Comparison of ENCODE assay signal across 8 cellular contexts in genomic region chr9:104093162-104093561, GRCh38. TPM values are rescaled to one million over a fixed set of nuclear protein-coding genes. Genes with fewer than 3 reads are reported as not detected.
DNase-seq lines count a peak whose midpoint lies in the region; ATAC-seq and TF ChIP-seq lines count a peak whose summit lies in the region.

No MANE protein-coding gene starts in this region.

- ATAC-seq in HG03378 (IDR thresholded peaks at IDR 0.05; ENCODE audit: unreplicated experiment), result no peak

- H3K4me3 Mint-ChIP-seq in HFFc6, result peak overlapping the region; percentile 97
- H3K4me3 Mint-ChIP-seq in activated naive CD8-positive, alpha-beta T cell treated with anti-CD3 and anti-CD28 coated beads for 36 hours, result peak overlapping the region; percentile 95

- H3K36me3 ChIP-seq in BE2C, result no peaks in the 10 kb centered on the region
- no peaks in the 10 kb centered on the region for H3K36me3 ChIP-seq in stomach smooth muscle (ENCODE audit: control insufficient read depth in 2 of 2, insufficient read depth in 2 of 2, low read length in 2 of 2)

- peak overlapping the region; percentile 89 to 93 for H3K9ac ChIP-seq in stomach smooth muscle (ENCODE audit: low read length in 2 of 2)

- no peaks in the 10 kb centered on the region for H3K36me3 Mint-ChIP-seq in HFFc6 (ENCODE audit: low read depth)
- H3K36me3 Mint-ChIP-seq in activated naive CD8-positive, alpha-beta T cell treated with anti-CD3 and anti-CD28 coated beads for 36 hours, result peaks cover 26% of the 10 kb centered on the region

- H3K4me3 ChIP-seq in BE2C (ENCODE audit: low read depth, low read length) (peak overlapping the region; percentile 76), iPS-18c (ENCODE audit: insufficient read depth, low read depth, low read length) (peak overlapping the region; percentile 85), stomach smooth muscle (ENCODE audit: low read length in 2 of 2) (peak overlapping the region; percentile 80 to 91)

- no peaks in the 10 kb centered on the region for H3K9me3 ChIP-seq in BE2C
- H3K9me3 ChIP-seq in iPS-18c (ENCODE audit: control insufficient read depth, insufficient read depth, low read length), result no peaks in the 10 kb centered on the region
- H3K9me3 ChIP-seq in stomach smooth muscle (ENCODE audit: control insufficient read depth in 2 of 2, low read length in 2 of 2), result no peaks in the 10 kb centered on the region

- H3K4me1 Mint-ChIP-seq in HFFc6 (ENCODE audit: low read depth), result peaks cover 41% of the 10 kb centered on the region
- H3K4me1 Mint-ChIP-seq in activated naive CD8-positive, alpha-beta T cell treated with anti-CD3 and anti-CD28 coated beads for 36 hours, result peaks cover 32% of the 10 kb centered on the region

- H3K27me3 ChIP-seq in BE2C, result no peaks in the 10 kb centered on the region
- no peaks in the 10 kb centered on the region for H3K27me3 ChIP-seq in stomach smooth muscle (ENCODE audit: control insufficient read depth in 1 of 2, insufficient read depth in 2 of 2, low read length in 2 of 2)

- H3K4me1 ChIP-seq in BE2C (no peaks in the 10 kb centered on the region), stomach smooth muscle (ENCODE audit: control insufficient read depth, insufficient read depth, low read length) (peaks cover 19% of the 10 kb centered on the region)

- DNase-seq in BE2C, result no peak
- DNase-seq in HFFc6, result no peak
- no peak for DNase-seq in activated naive CD8-positive, alpha-beta T cell treated with anti-CD3 and anti-CD28 coated beads for 36 hours
- DNase-seq in GF-D8 (lab: John Stamatoyannopoulos, UW), result no peak
- DNase-seq in retina, result no peak

- TF ChIP-seq CTCF in BE2C (IDR thresholded peaks at IDR 0.05; ENCODE audit: low read depth, low read length) (no peak), HFFc6 (IDR thresholded peaks at IDR 0.05) (no peak)

- H3K9me3 Mint-ChIP-seq in HFFc6, result no peaks in the 10 kb centered on the region
- no peaks in the 10 kb centered on the region for H3K9me3 Mint-ChIP-seq in activated naive CD8-positive, alpha-beta T cell treated with anti-CD3 and anti-CD28 coated beads for 36 hours

- H3K27me3 Mint-ChIP-seq in HFFc6 (ENCODE audit: insufficient read depth), result no peaks in the 10 kb centered on the region; the same call in 1 of the 2 replicates
- H3K27me3 Mint-ChIP-seq in activated naive CD8-positive, alpha-beta T cell treated with anti-CD3 and anti-CD28 coated beads for 36 hours, result no peaks in the 10 kb centered on the region

- peak overlapping the region; percentile 92 for H3K27ac ChIP-seq in stomach smooth muscle (ENCODE audit: low read length)

- H3K27ac Mint-ChIP-seq in HFFc6, result peak overlapping the region; percentile 99
- peak overlapping the region; percentile 99 for H3K27ac Mint-ChIP-seq in activated naive CD8-positive, alpha-beta T cell treated with anti-CD3 and anti-CD28 coated beads for 36 hours

RNA-seq across cellular contexts. Expression of gene SMC2, which starts 0.9 kb away (rescaled TPM):
- 5.7 TPM for polyA plus RNA-seq in BE2C (2012; ENCODE audit: insufficient read depth, insufficient read length, low read depth)
- 10 to 100 TPM; 18.7 to 35.7 (median 33.8) TPM for total RNA-seq in HFFc6 (2021; fragmentation: NEBNext Ultra II Directional; extraction: Animal tissue kit (Norgen Biotek cat#: 25700))
- total RNA-seq in activated naive CD8-positive, alpha-beta T cell treated with anti-CD3 and anti-CD28 coated beads for 36 hours, result 10 to 100 TPM; 69.3 to 71.6 TPM
